ENCODE assay signal across 15 cellular contexts in genomic region chr11:67432655-67433349, GRCh38. TPM values are rescaled to one million over a fixed set of nuclear protein-coding genes. Genes with fewer than 3 reads are reported as not detected.
A peak's percentile ranks its signal among the peaks of the same experiment; 100 is the strongest.
DNase-seq lines count a peak whose midpoint lies in the region; ATAC-seq, FAIRE-seq and TF ChIP-seq lines count a peak whose summit lies in the region.
"Had no signal": no experiment of that assay in that cellular context is flagged by ENCODE, and none has a peak within 500 bp of the region (broad histone marks: within the 10 kb centered on the region; RNA-seq: fewer than 3 reads in every experiment).

No MANE protein-coding gene starts in this region.

- no peaks in the 10 kb centered on the region for H3K9me3 ChIP-seq in BLaER1 treated with 17β-estradiol and CSF1 and Interleukin-3, amounts not matched to agents 10 nM and 100 nM (replicated peaks in 1 of 11)
- no peaks in the 10 kb centered on the region for H3K9me3 ChIP-seq in thyroid gland

- no peak for ATAC-seq in activated naive CD8-positive, alpha-beta T cell treated with anti-CD3 and anti-CD28 coated beads, Interleukin-2, amount 10 ng/mL, durations not matched to agents 7 days and 5 days (ENCODE audit: low read depth)
- ATAC-seq: left colon, right cardiac atrium had no signal

- peaks cover 62 to 72% (median 66%) of the 10 kb centered on the region in 11 experiments for H3K36me3 ChIP-seq in BLaER1 treated with 17β-estradiol and CSF1 and Interleukin-3, amounts not matched to agents 10 nM and 100 nM
- H3K36me3 ChIP-seq in thyroid gland, result peaks cover 35 to 40% of the 10 kb centered on the region in 2 donors

- peaks cover 49 to 83% (median 73%) of the 10 kb centered on the region in 10 experiments for H3K4me1 ChIP-seq in BLaER1 treated with 17β-estradiol and CSF1 and Interleukin-3, amounts not matched to agents 10 nM and 100 nM
- peaks cover 7 to 14% of the 10 kb centered on the region in 2 donors for H3K4me1 ChIP-seq in thyroid gland

- peak overlapping the region; percentile 78 for H3K27ac Mint-ChIP-seq in activated naive CD8-positive, alpha-beta T cell treated with anti-CD3 and anti-CD28 coated beads, Interleukin-2, amount 10 ng/mL, durations not matched to agents 7 days and 5 days

- no peak overlapping the region for H3K4me3 ChIP-seq in BLaER1 treated with 17β-estradiol and CSF1 and Interleukin-3, amounts not matched to agents 10 nM and 100 nM
- H3K4me3 ChIP-seq in thyroid gland (replicated peaks in 1 of 3), result no peak overlapping the region

- H3K4me3 Mint-ChIP-seq in activated naive CD8-positive, alpha-beta T cell treated with anti-CD3 and anti-CD28 coated beads, Interleukin-2, amount 10 ng/mL, durations not matched to agents 7 days and 5 days, result peak overlapping the region; percentile 19

- 90 to 97% methylated on average over 6 to 19 of the region's 22 CpGs for WGBS in thyroid gland, 2 donors

- no peaks in the 10 kb centered on the region for H3K9me3 Mint-ChIP-seq in activated naive CD8-positive, alpha-beta T cell treated with anti-CD3 and anti-CD28 coated beads, Interleukin-2, amount 10 ng/mL, durations not matched to agents 7 days and 5 days

- DNase-seq in GM12892 (ENCODE audit: insufficient read length) (no peak), NOMO-1 treated with dmso at 0.1 percent for 144 hours (lab: John Stamatoyannopoulos, UW; ENCODE audit: unreplicated experiment) (no peak), SKM-1 treated with dmso at 0.1 percent for 144 hours (lab: John Stamatoyannopoulos, UW; ENCODE audit: unreplicated experiment) (no peak), thyroid gland (no peak)
- DNase-seq in activated naive CD8-positive, alpha-beta T cell treated with anti-CD3 and anti-CD28 coated beads, Interleukin-2, amount 10 ng/mL, durations not matched to agents 7 days and 5 days, result peak; percentile 51
- DNase-seq: activated CD4-positive, CD25-positive, alpha-beta regulatory T cell; left colon; NCI-H2081 treated with DMSO at 0.1 percent for 48 hours had no signal

- H3K4me2 ChIP-seq in BLaER1 treated with 17β-estradiol and CSF1 and Interleukin-3, amounts not matched to agents 10 nM and 100 nM, result peak overlapping the region in 8 of 11 experiments; percentile 88 to 99 (median 98); a peak in 12 of 22 replicates

- H3K9ac ChIP-seq in BLaER1 treated with 17β-estradiol and CSF1 and Interleukin-3, amounts not matched to agents 10 nM and 100 nM, result peak overlapping the region in 10 of 11 experiments; percentile 40 to 94 (median 85); a peak in 14 of 22 replicates

- TF ChIP-seq CTCF in thyroid gland (IDR thresholded peaks at IDR 0.05), result no peak

- POLR2A ChIA-PET in activated naive CD8-positive, alpha-beta T cell treated with anti-CD3 and anti-CD28 coated beads, Interleukin-2, amount 10 ng/mL, durations not matched to agents 7 days and 5 days (lab: Charles Lee), result interaction anchor here (0.5 to 16.3 kb wide), 7 partner anchors 14 to 53 kb away, joined by 3 to 491 read pairs (median 4); partner anchors contain the start of genes CARNS1, PPP1CA and TBC1D10C

- no peak for FAIRE-seq in GM12892 (lab: Jason Lieb, UNC)
- FAIRE-seq: G401.6, H54 had no signal

- H3K36me3 Mint-ChIP-seq in activated naive CD8-positive, alpha-beta T cell treated with anti-CD3 and anti-CD28 coated beads, Interleukin-2, amount 10 ng/mL, durations not matched to agents 7 days and 5 days, result peaks cover 30% of the 10 kb centered on the region

- no peaks in the 10 kb centered on the region for H3K27me3 ChIP-seq in BLaER1 treated with 17β-estradiol and CSF1 and Interleukin-3, amounts not matched to agents 10 nM and 100 nM
- H3K27me3 ChIP-seq in thyroid gland, result no peaks in the 10 kb centered on the region

- intact Hi-C loops in thyroid gland (cut with DNase I), result no loop called here

- peaks cover 5 to 78% (median 59%) of the 10 kb centered on the region in 11 experiments; a peak in 21 of 22 replicates for H4K20me1 ChIP-seq in BLaER1 treated with 17β-estradiol and CSF1 and Interleukin-3, amounts not matched to agents 10 nM and 100 nM

- TF ChIP-seq POLR2A in GM12892 (IDR thresholded peaks at IDR 0.05; ENCODE audit: low read depth, low read length), result peak; percentile 4; the same call in 1 of the 2 replicates
- no peak for TF ChIP-seq POLR2A in thyroid gland (IDR thresholded peaks at IDR 0.05)

- H3K27ac ChIP-seq in BLaER1 treated with 17β-estradiol and CSF1 and Interleukin-3, amounts not matched to agents 10 nM and 100 nM, result peak overlapping the region in 4 of 11 experiments; percentile 7 to 97 (median 28); a peak in 7 of 22 replicates
- H3K27ac ChIP-seq in thyroid gland, result no peak overlapping the region

- peaks cover 36% of the 10 kb centered on the region for H3K4me1 Mint-ChIP-seq in activated naive CD8-positive, alpha-beta T cell treated with anti-CD3 and anti-CD28 coated beads, Interleukin-2, amount 10 ng/mL, durations not matched to agents 7 days and 5 days

- no peaks in the 10 kb centered on the region for H3K27me3 Mint-ChIP-seq in activated naive CD8-positive, alpha-beta T cell treated with anti-CD3 and anti-CD28 coated beads, Interleukin-2, amount 10 ng/mL, durations not matched to agents 7 days and 5 days

RNA-seq across cellular contexts. Expression of gene RPS6KB2, which starts 4.5 kb away (rescaled TPM):
- 37.8 TPM for polyA plus RNA-seq in GM12892 (2012; ENCODE audit: missing spikeins)
- 10 to 100 TPM; 69.0 to 71.4 TPM for total RNA-seq in activated naive CD8-positive, alpha-beta T cell treated with anti-CD3 and anti-CD28 coated beads, Interleukin-2, amount 10 ng/mL, durations not matched to agents 7 days and 5 days
- total RNA-seq in thyroid gland, result 100 to 1,000 TPM in 1 of 4 donors, 10 to 100 TPM in 3; 44.1 to 102 (median 62.2) TPM

RNA-seq across cellular contexts. Expression of gene PTPRCAP, which starts 4.7 kb away (rescaled TPM):
- 24.9 TPM for polyA plus RNA-seq in GM12892 (2012; ENCODE audit: missing spikeins)
- total RNA-seq in activated naive CD8-positive, alpha-beta T cell treated with anti-CD3 and anti-CD28 coated beads, Interleukin-2, amount 10 ng/mL, durations not matched to agents 7 days and 5 days, result 100 to 1,000 TPM; 351 to 371 TPM
- 1 to 10 TPM; 5.6 to 7.2 (median 6.4) TPM for total RNA-seq in thyroid gland

RNA-seq across cellular contexts. Expression of gene CORO1B, which starts 10.5 kb away (rescaled TPM):
- polyA plus RNA-seq in GM12892 (2012; ENCODE audit: missing spikeins), result 18.3 TPM
- 100 to 1,000 TPM; 168 to 195 TPM for total RNA-seq in activated naive CD8-positive, alpha-beta T cell treated with anti-CD3 and anti-CD28 coated beads, Interleukin-2, amount 10 ng/mL, durations not matched to agents 7 days and 5 days
- total RNA-seq in thyroid gland, result 100 to 1,000 TPM in 1 of 4 donors, 10 to 100 TPM in 3; 73.9 to 102 (median 81.3) TPM

RNA-seq across cellular contexts. Expression of gene CARNS1, which starts 17.3 kb away (rescaled TPM):
- 0.28 TPM for polyA plus RNA-seq in GM12892 (2012; ENCODE audit: missing spikeins)
- 1 to 10 TPM; 5.5 to 5.6 TPM for total RNA-seq in activated naive CD8-positive, alpha-beta T cell treated with anti-CD3 and anti-CD28 coated beads, Interleukin-2, amount 10 ng/mL, durations not matched to agents 7 days and 5 days
- total RNA-seq in thyroid gland, result 1 to 10 TPM; 3.8 to 9.8 (median 5.9) TPM

RNA-seq across cellular contexts. Expression of gene GPR152, which starts 19.7 kb away (rescaled TPM):
- polyA plus RNA-seq in GM12892 (2012; ENCODE audit: missing spikeins), result 0.19 TPM
- not detected for total RNA-seq in activated naive CD8-positive, alpha-beta T cell treated with anti-CD3 and anti-CD28 coated beads, Interleukin-2, amount 10 ng/mL, durations not matched to agents 7 days and 5 days
- total RNA-seq in thyroid gland, result not detected
- total RNA-seq: epithelial cell of proximal tubule, left colon, M059J, right cardiac atrium had no signal
- polyA plus RNA-seq: BJ, right cardiac atrium had no signal

Comparison
In these comparisons a context has a peak if more than half of its experiments do, and no peak if none do; other contexts are left out.
1. RNA of gene PTPRCAP, which starts 4.7 kb away (total RNA-seq): 351 to 371 TPM in activated naive CD8-positive, alpha-beta T cell treated with anti-CD3 and anti-CD28 coated beads, Interleukin-2, amount 10 ng/mL, durations not matched to agents 7 days and 5 days; 5.6 to 7.2 TPM in thyroid gland; every median in the first group is over 10 times any median in the second.